ENCODE assay signal across 13 cellular contexts in genomic region chr10:28169525-28169924, GRCh38.
DNase-seq lines count a peak whose midpoint lies in the region; ATAC-seq and TF ChIP-seq lines count a peak whose summit lies in the region.
"Had no signal": no experiment of that assay in that cellular context is flagged by ENCODE, and none has a peak within 500 bp of the region (broad histone marks: within the 10 kb centered on the region; RNA-seq: fewer than 3 reads in every experiment).

No MANE protein-coding gene starts in this region.

- ATAC-seq in GM19351 (IDR thresholded peaks at IDR 0.05; ENCODE audit: unreplicated experiment) (peak; percentile 56), GM21737 (IDR thresholded peaks at IDR 0.05; ENCODE audit: unreplicated experiment) (peak; percentile 88), HG03139 (IDR thresholded peaks at IDR 0.05; ENCODE audit: unreplicated experiment) (peak; percentile 89), omental fat pad (ENCODE audit: low FRiP score) (no peak)

- H3K79me1 ChIP-seq in mesendoderm (ENCODE audit: low read length) = no peaks in the 10 kb centered on the region

- H2BK15ac ChIP-seq in mesendoderm (replicated peaks; ENCODE audit: low read depth) = no peak overlapping the region

- H3K79me2 ChIP-seq in mesendoderm (ENCODE audit: control insufficient read depth, insufficient read depth, low read length) = no peaks in the 10 kb centered on the region

- H4K8ac ChIP-seq in mesendoderm (ENCODE audit: low read depth, low read length) = no peak overlapping the region

- H3K18ac ChIP-seq in mesendoderm (ENCODE audit: low read length) = no peak overlapping the region

- no peak for TF ChIP-seq CTCF in omental fat pad (IDR thresholded peaks at IDR 0.05)

- no peak overlapping the region for H3K4me3 ChIP-seq in mesendoderm (ENCODE audit: low read length)
- H3K4me3 ChIP-seq: coronary artery, thoracic aorta had no signal

- H3K4me1 ChIP-seq in mesendoderm (ENCODE audit: control insufficient read depth, low read depth, low read length) = no peaks in the 10 kb centered on the region

- H2BK120ac ChIP-seq in mesendoderm (ENCODE audit: low read depth, low read length) = no peak overlapping the region

- H3K27ac ChIP-seq in mesendoderm (ENCODE audit: low read depth, low read length) = no peak overlapping the region
- H3K27ac ChIP-seq: coronary artery, HL-60, neutrophil, thoracic aorta had no signal

- no peak overlapping the region for H3K4me2 ChIP-seq in mesendoderm (ENCODE audit: low read length)

- H3K56ac ChIP-seq in mesendoderm (ENCODE audit: low read length) = no peak overlapping the region

- DNase-seq in mesendoderm (peak; percentile 47), DMS79 (lab: John Stamatoyannopoulos, UW) (no peak), omental fat pad (ENCODE audit: low spot score) (no peak), HCEC 1CT (no peak)
- DNase-seq: CD8-positive, alpha-beta memory T cell; NCI-H2081 treated with DMSO at 0.1 percent for 48 hours had no signal

- no peak overlapping the region for H3K23ac ChIP-seq in mesendoderm (ENCODE audit: low read length)

- no peak overlapping the region for H2AK5ac ChIP-seq in mesendoderm (ENCODE audit: low read length)

- WGBS in mesendoderm (ENCODE audit: extremely low coverage, insufficient coverage, low lambda C conversion rate) = no CpG with 5 or more reads among the region's 2 CpGs

- no peak overlapping the region for H4K5ac ChIP-seq in mesendoderm (ENCODE audit: low read length)

- no peak overlapping the region for H3K4ac ChIP-seq in mesendoderm (ENCODE audit: low read depth, low read length)

- H3K27me3 ChIP-seq in mesendoderm (ENCODE audit: insufficient read depth, low read length, poor library complexity) = no peaks in the 10 kb centered on the region
- H3K27me3 ChIP-seq: neutrophil had no signal

- no peak overlapping the region for H3K9ac ChIP-seq in mesendoderm (ENCODE audit: low read length)

- H3K36me3 ChIP-seq in mesendoderm (ENCODE audit: control insufficient read depth, insufficient read depth, low read length) = no peaks in the 10 kb centered on the region
- H3K36me3 ChIP-seq: neutrophil, thoracic aorta had no signal

- H2BK5ac ChIP-seq in mesendoderm (ENCODE audit: low read length) = no peak overlapping the region
